10 cellular contexts compared by ENCODE assay signal in the genomic region with DNA sequence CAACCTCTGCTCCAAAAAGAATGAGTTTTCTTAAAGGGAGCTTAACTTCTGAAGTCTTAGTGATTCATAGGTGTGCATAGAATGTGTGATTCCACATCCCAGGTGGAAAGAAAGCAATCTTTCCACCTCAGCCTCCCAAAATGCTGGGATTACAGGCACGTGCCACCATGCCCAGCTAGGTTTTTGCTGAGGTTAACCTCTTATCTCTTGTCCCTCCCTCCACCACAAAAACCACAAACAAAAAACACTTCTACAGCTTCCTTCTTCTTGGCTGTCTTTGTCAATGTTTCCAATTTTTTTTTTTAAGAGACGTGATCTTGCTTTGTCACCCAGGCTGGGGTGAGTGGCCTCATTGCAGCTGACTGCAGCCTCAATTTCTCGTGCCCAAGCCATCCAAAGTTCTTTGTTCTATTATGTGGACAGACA. TPM values are rescaled to one million over a fixed set of nuclear protein-coding genes. Genes with fewer than 3 reads are reported as not detected.
DNase-seq lines count a peak whose midpoint lies in the region; ATAC-seq and TF ChIP-seq lines count a peak whose summit lies in the region.
"Had no signal": no experiment of that assay in that cellular context is flagged by ENCODE, and none has a peak within 500 bp of the region (broad histone marks: within the 10 kb centered on the region; RNA-seq: fewer than 3 reads in every experiment).

No MANE protein-coding gene starts in this region.

- H3K27ac Mint-ChIP-seq in activated naive CD4-positive, alpha-beta T cell treated with anti-CD3 and anti-CD28 coated beads, Interleukin-2, amount 10 ng/mL, durations not matched to agents 7 days and 5 days = peak overlapping the region; percentile 58
- H3K27ac Mint-ChIP-seq in progenitor cell of endocrine pancreas = peak overlapping the region; percentile 86

- peaks cover 19% of the 10 kb centered on the region for H3K4me1 Mint-ChIP-seq in activated naive CD4-positive, alpha-beta T cell treated with anti-CD3 and anti-CD28 coated beads, Interleukin-2, amount 10 ng/mL, durations not matched to agents 7 days and 5 days
- peaks cover 2% of the 10 kb centered on the region for H3K4me1 Mint-ChIP-seq in progenitor cell of endocrine pancreas (ENCODE audit: low read depth)

- TF ChIP-seq CTCF in progenitor cell of endocrine pancreas (IDR thresholded peaks at IDR 0.05; ENCODE audit: unreplicated experiment) = no peak

- H3K9me3 ChIP-seq in SJCRH30 (replicated peaks) = no peaks in the 10 kb centered on the region
- H3K9me3 ChIP-seq: pancreas had no signal

- peak; percentile 9 to 11 for DNase-seq in activated CD4-positive, alpha-beta T cell treated with anti-CD3 and anti-CD28 coated beads for 24 hours (ENCODE audit: low read depth in 2 of 2)
- DNase-seq in activated CD4-positive, alpha-beta T cell treated with anti-CD3 and anti-CD28 coated beads for 1 hour = no peak
- peak; percentile 56 for DNase-seq in RPMI7951 (ENCODE audit: low read depth)
- peak; percentile 30 for DNase-seq in activated naive CD4-positive, alpha-beta T cell treated with anti-CD3 and anti-CD28 coated beads, Interleukin-2, amount 10 ng/mL, durations not matched to agents 7 days and 5 days
- no peak for DNase-seq in progenitor cell of endocrine pancreas (ENCODE audit: low spot score, unreplicated experiment)
- DNase-seq in COLO668 (lab: John Stamatoyannopoulos, UW; ENCODE audit: unreplicated experiment) = no peak
- DNase-seq in SJCRH30 = no peak
- DNase-seq: NCI-H82, pancreas had no signal

- peak overlapping the region; percentile 2 for H3K4me3 Mint-ChIP-seq in activated naive CD4-positive, alpha-beta T cell treated with anti-CD3 and anti-CD28 coated beads, Interleukin-2, amount 10 ng/mL, durations not matched to agents 7 days and 5 days
- H3K4me3 Mint-ChIP-seq in progenitor cell of endocrine pancreas (ENCODE audit: low read depth) = no peak overlapping the region

- ATAC-seq in GM18502 (IDR thresholded peaks at IDR 0.05; ENCODE audit: poor library complexity, unreplicated experiment) = no peak

- no peaks in the 10 kb centered on the region for H3K4me1 ChIP-seq in SJCRH30
- H3K4me1 ChIP-seq: pancreas had no signal

- CTCF ChIA-PET in activated naive CD4-positive, alpha-beta T cell treated with anti-CD3 and anti-CD28 coated beads, Interleukin-2, amount 10 ng/mL, durations not matched to agents 7 days and 5 days (lab: Charles Lee) = interaction anchor here (0.7 to 1.1 kb wide), 3 partner anchors 9 to 179 kb away, joined by 3 to 4 read pairs (median 3); no protein-coding TSS in a partner anchor

- no peaks in the 10 kb centered on the region for H3K27me3 ChIP-seq in SJCRH30
- H3K27me3 ChIP-seq: pancreas had no signal

- H3K36me3 ChIP-seq in SJCRH30 = peaks cover 32% of the 10 kb centered on the region

- H3K27me3 Mint-ChIP-seq in activated naive CD4-positive, alpha-beta T cell treated with anti-CD3 and anti-CD28 coated beads, Interleukin-2, amount 10 ng/mL, durations not matched to agents 7 days and 5 days = peaks cover 2% of the 10 kb centered on the region
- H3K27me3 Mint-ChIP-seq in progenitor cell of endocrine pancreas = no peaks in the 10 kb centered on the region

- no peaks in the 10 kb centered on the region for H3K9me3 Mint-ChIP-seq in activated naive CD4-positive, alpha-beta T cell treated with anti-CD3 and anti-CD28 coated beads, Interleukin-2, amount 10 ng/mL, durations not matched to agents 7 days and 5 days
- no peaks in the 10 kb centered on the region for H3K9me3 Mint-ChIP-seq in progenitor cell of endocrine pancreas (ENCODE audit: low read depth)

- no peak overlapping the region for H3K27ac ChIP-seq in SJCRH30
- H3K27ac ChIP-seq: pancreas had no signal

- H3K36me3 Mint-ChIP-seq in activated naive CD4-positive, alpha-beta T cell treated with anti-CD3 and anti-CD28 coated beads, Interleukin-2, amount 10 ng/mL, durations not matched to agents 7 days and 5 days = peaks cover 24% of the 10 kb centered on the region
- H3K36me3 Mint-ChIP-seq in progenitor cell of endocrine pancreas (ENCODE audit: insufficient read depth) = peaks cover 3% of the 10 kb centered on the region

- H3K4me3 ChIP-seq in SJCRH30 = no peak overlapping the region
- H3K4me3 ChIP-seq: pancreas had no signal

RNA-seq across cellular contexts. Expression of gene CSE1L, which starts 8.1 kb away (rescaled TPM):
- total RNA-seq in RPMI7951 (2014; rRNA removed; shearing (Covaris generic)) = 248 and 336 TPM in 2 replicates
- total RNA-seq in progenitor cell of endocrine pancreas = 99.9 and 100 TPM in 2 replicates
- 537 and 556 TPM in 2 replicates for total RNA-seq in SJCRH30 (2014; rRNA removed; shearing (Covaris generic))

Comparison
In these comparisons a context has a peak if more than half of its experiments do, and no peak if none do; other contexts are left out.
1. DNase-seq: peak in activated CD4-positive, alpha-beta T cell treated with anti-CD3 and anti-CD28 coated beads for 24 hours (2 of 2), RPMI7951 (single experiment) and activated naive CD4-positive, alpha-beta T cell treated with anti-CD3 and anti-CD28 coated beads, Interleukin-2, amount 10 ng/mL, durations not matched to agents 7 days and 5 days (single experiment); none in activated CD4-positive, alpha-beta T cell treated with anti-CD3 and anti-CD28 coated beads for 1 hour (single experiment), progenitor cell of endocrine pancreas (single experiment), COLO668 (single experiment) and SJCRH30 (0 of 2).